ENCODE assay signal across 1 cellular context in the genomic region with DNA sequence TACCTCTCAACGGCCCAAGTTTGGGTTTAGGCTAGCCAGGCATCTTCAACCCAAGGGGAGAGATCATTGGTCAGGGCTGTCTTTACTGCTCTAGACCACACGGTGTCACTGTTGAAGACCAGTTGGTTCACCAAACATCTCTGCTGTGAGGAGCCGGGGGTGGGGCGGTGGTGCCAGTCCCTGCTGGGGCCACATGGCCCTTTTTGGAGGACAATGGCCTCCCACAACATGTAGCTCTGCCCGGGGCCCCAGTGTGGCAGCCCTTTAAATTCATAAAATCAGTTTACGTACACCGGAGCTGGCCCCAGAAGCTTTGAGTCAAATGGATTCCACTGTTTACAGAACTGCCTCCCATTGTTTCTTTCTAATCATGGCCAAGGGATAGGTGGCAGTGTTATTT.
TF ChIP-seq lines count a peak whose summit lies in the region.

No MANE protein-coding gene starts in this region.

TF ChIP-seq in HepG2, 621 proteins besides CTCF, POLR2A, EP300 and RAD21 (continued from another document and continues in another):
- TF ChIP-seq, protein P1, sequence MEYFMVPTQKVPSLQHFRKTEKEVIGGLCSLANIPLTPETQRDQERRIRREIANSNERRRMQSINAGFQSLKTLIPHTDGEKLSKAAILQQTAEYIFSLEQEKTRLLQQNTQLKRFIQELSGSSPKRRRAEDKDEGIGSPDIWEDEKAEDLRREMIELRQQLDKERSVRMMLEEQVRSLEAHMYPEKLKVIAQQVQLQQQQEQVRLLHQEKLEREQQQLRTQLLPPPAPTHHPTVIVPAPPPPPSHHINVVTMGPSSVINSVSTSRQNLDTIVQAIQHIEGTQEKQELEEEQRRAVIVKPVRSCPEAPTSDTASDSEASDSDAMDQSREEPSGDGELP (IDR thresholded peaks at IDR 0.05; ENCODE audit: borderline replicate concordance, low read depth): no peak
- TF ChIP-seq SCMH1 (CRISPR knock-in tag; IDR thresholded peaks at IDR 0.05; ENCODE audit: borderline replicate concordance) (no peak), RXRA (CRISPR knock-in tag; IDR thresholded peaks at IDR 0.05) (0 out of 2 replicates have a peak, but pooled peaks have one; percentile 32), ZNF788 (CRISPR knock-in tag; IDR thresholded peaks at IDR 0.05; ENCODE audit: borderline replicate concordance) (peak; percentile 58; the same call in 1 of the 2 replicates), ASH2L (IDR thresholded peaks at IDR 0.05; ENCODE audit: insufficient read length, low read depth, low read length) (no peak), ZFP82 (CRISPR knock-in tag; IDR thresholded peaks at IDR 0.05; ENCODE audit: borderline replicate concordance) (no peak), ZSCAN29 (CRISPR knock-in tag; conservative IDR thresholded peaks at IDR 0.05) (no peak), XRCC5 (optimal IDR thresholded peaks at IDR 0.05; ENCODE audit: low read length) (no peak), RBAK (CRISPR knock-in tag; IDR thresholded peaks at IDR 0.05) (no peak), ELF3 (CRISPR knock-in tag; IDR thresholded peaks at IDR 0.05) (peak; percentile 36; the same call in 1 of the 2 replicates), KLF13 (CRISPR knock-in tag; IDR thresholded peaks at IDR 0.05) (no peak), HNRNPL (IDR thresholded peaks at IDR 0.05; ENCODE audit: low read depth, low read length) (no peak), KLF11 (CRISPR knock-in tag; IDR thresholded peaks at IDR 0.05) (no peak), TEAD2 (CRISPR knock-in tag; IDR thresholded peaks at IDR 0.05) (no peak), RBM39 (IDR thresholded peaks at IDR 0.05; ENCODE audit: low read depth, low read length, poor library complexity, severe bottlenecking) (no peak), ZNF761 (CRISPR knock-in tag; conservative IDR thresholded peaks at IDR 0.05) (no peak), ZNF260 (CRISPR knock-in tag; IDR thresholded peaks at IDR 0.05; ENCODE audit: borderline replicate concordance, low read depth) (no peak), KAT2B (IDR thresholded peaks at IDR 0.05; ENCODE audit: borderline replicate concordance, low read depth, low read length) (no peak), ZFP90 (CRISPR knock-in tag; IDR thresholded peaks at IDR 0.05; ENCODE audit: borderline replicate concordance) (no peak), SMARCE1 (IDR thresholded peaks at IDR 0.05; ENCODE audit: borderline replicate concordance) (no peak), HDAC6 (IDR thresholded peaks at IDR 0.05; ENCODE audit: low read depth, low read length) (no peak), GATAD2A (CRISPR knock-in tag; IDR thresholded peaks at IDR 0.05) (peak; percentile 66), MXI1 (IDR thresholded peaks at IDR 0.05; ENCODE audit: borderline replicate concordance, low read depth, low read length) (no peak), SSRP1 (CRISPR knock-in tag; IDR thresholded peaks at IDR 0.05) (peak; percentile 74; the same call in 1 of the 2 replicates), SNRNP70 (IDR thresholded peaks at IDR 0.05; ENCODE audit: low read depth, low read length) (no peak), ZNF230 (CRISPR knock-in tag; IDR thresholded peaks at IDR 0.05) (0 out of 2 replicates have a peak, but pooled peaks have one; percentile 30), NFE2L2 (IDR thresholded peaks at IDR 0.05; ENCODE audit: low read length) (no peak), NR2F6 (IDR thresholded peaks at IDR 0.05) (no peak), NR2F6 (CRISPR knock-in tag; IDR thresholded peaks at IDR 0.05) (no peak), ZMYM3 (CRISPR knock-in tag; IDR thresholded peaks at IDR 0.05) (peak; percentile 13; the same call in 1 of the 2 replicates), PAX8 (CRISPR knock-in tag; IDR thresholded peaks at IDR 0.05; ENCODE audit: borderline replicate concordance) (no peak), ZNF350 (CRISPR knock-in tag; IDR thresholded peaks at IDR 0.05; ENCODE audit: borderline replicate concordance, low read depth) (peak; percentile 51; the same call in 1 of the 2 replicates)
- TF ChIP-seq, protein P2, sequence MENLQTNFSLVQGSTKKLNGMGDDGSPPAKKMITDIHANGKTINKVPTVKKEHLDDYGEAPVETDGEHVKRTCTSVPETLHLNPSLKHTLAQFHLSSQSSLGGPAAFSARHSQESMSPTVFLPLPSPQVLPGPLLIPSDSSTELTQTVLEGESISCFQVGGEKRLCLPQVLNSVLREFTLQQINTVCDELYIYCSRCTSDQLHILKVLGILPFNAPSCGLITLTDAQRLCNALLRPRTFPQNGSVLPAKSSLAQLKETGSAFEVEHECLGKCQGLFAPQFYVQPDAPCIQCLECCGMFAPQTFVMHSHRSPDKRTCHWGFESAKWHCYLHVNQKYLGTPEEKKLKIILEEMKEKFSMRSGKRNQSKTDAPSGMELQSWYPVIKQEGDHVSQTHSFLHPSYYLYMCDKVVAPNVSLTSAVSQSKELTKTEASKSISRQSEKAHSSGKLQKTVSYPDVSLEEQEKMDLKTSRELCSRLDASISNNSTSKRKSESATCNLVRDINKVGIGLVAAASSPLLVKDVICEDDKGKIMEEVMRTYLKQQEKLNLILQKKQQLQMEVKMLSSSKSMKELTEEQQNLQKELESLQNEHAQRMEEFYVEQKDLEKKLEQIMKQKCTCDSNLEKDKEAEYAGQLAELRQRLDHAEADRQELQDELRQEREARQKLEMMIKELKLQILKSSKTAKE (CRISPR knock-in tag; IDR thresholded peaks at IDR 0.05; ENCODE audit: borderline replicate concordance): no peak
- TF ChIP-seq, protein P3, sequence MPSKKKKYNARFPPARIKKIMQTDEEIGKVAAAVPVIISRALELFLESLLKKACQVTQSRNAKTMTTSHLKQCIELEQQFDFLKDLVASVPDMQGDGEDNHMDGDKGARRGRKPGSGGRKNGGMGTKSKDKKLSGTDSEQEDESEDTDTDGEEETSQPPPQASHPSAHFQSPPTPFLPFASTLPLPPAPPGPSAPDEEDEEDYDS (CRISPR knock-in tag; IDR thresholded peaks at IDR 0.05): peak; percentile 15; the same call in 1 of the 2 replicates
- TF ChIP-seq, protein P4, sequence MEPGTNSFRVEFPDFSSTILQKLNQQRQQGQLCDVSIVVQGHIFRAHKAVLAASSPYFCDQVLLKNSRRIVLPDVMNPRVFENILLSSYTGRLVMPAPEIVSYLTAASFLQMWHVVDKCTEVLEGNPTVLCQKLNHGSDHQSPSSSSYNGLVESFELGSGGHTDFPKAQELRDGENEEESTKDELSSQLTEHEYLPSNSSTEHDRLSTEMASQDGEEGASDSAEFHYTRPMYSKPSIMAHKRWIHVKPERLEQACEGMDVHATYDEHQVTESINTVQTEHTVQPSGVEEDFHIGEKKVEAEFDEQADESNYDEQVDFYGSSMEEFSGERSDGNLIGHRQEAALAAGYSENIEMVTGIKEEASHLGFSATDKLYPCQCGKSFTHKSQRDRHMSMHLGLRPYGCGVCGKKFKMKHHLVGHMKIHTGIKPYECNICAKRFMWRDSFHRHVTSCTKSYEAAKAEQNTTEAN (CRISPR knock-in tag; conservative IDR thresholded peaks at IDR 0.05): no peak
- TF ChIP-seq, protein P5, sequence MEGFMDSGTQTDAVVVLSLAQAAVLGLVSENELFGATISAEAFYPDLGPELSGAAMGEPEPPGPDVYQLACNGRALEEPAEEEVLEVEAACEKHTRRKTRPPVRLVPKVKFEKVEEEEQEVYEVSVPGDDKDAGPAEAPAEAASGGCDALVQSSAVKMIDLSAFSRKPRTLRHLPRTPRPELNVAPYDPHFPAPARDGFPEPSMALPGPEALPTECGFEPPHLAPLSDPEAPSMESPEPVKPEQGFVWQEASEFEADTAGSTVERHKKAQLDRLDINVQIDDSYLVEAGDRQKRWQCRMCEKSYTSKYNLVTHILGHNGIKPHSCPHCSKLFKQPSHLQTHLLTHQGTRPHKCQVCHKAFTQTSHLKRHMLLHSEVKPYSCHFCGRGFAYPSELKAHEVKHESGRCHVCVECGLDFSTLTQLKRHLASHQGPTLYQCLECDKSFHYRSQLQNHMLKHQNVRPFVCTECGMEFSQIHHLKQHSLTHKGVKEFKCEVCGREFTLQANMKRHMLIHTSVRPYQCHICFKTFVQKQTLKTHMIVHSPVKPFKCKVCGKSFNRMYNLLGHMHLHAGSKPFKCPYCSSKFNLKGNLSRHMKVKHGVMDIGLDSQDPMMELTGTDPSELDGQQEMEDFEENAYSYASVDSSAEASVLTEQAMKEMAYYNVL (CRISPR knock-in tag; IDR thresholded peaks at IDR 0.05; ENCODE audit: borderline replicate concordance): no peak
- TF ChIP-seq, protein P6, sequence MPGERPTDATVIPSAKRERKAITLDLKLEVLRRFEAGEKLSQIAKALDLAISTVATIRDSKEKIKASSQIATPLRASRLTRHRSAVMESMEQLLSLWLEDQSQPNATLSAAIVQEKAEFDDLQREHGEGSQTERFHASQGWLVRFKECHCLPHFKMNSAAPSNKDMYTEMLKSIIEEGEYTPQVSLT (CRISPR knock-in tag; IDR thresholded peaks at IDR 0.05; ENCODE audit: borderline replicate concordance, low read depth): no peak
- TF ChIP-seq, protein P7, sequence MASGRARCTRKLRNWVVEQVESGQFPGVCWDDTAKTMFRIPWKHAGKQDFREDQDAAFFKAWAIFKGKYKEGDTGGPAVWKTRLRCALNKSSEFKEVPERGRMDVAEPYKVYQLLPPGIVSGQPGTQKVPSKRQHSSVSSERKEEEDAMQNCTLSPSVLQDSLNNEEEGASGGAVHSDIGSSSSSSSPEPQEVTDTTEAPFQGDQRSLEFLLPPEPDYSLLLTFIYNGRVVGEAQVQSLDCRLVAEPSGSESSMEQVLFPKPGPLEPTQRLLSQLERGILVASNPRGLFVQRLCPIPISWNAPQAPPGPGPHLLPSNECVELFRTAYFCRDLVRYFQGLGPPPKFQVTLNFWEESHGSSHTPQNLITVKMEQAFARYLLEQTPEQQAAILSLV (CRISPR knock-in tag; IDR thresholded peaks at IDR 0.05; ENCODE audit: borderline replicate concordance): no peak
- TF ChIP-seq, protein P8, sequence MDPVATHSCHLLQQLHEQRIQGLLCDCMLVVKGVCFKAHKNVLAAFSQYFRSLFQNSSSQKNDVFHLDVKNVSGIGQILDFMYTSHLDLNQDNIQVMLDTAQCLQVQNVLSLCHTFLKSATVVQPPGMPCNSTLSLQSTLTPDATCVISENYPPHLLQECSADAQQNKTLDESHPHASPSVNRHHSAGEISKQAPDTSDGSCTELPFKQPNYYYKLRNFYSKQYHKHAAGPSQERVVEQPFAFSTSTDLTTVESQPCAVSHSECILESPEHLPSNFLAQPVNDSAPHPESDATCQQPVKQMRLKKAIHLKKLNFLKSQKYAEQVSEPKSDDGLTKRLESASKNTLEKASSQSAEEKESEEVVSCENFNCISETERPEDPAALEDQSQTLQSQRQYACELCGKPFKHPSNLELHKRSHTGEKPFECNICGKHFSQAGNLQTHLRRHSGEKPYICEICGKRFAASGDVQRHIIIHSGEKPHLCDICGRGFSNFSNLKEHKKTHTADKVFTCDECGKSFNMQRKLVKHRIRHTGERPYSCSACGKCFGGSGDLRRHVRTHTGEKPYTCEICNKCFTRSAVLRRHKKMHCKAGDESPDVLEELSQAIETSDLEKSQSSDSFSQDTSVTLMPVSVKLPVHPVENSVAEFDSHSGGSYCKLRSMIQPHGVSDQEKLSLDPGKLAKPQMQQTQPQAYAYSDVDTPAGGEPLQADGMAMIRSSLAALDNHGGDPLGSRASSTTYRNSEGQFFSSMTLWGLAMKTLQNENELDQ (CRISPR knock-in tag; IDR thresholded peaks at IDR 0.05; ENCODE audit: borderline replicate concordance): no peak
- TF ChIP-seq, protein P9, sequence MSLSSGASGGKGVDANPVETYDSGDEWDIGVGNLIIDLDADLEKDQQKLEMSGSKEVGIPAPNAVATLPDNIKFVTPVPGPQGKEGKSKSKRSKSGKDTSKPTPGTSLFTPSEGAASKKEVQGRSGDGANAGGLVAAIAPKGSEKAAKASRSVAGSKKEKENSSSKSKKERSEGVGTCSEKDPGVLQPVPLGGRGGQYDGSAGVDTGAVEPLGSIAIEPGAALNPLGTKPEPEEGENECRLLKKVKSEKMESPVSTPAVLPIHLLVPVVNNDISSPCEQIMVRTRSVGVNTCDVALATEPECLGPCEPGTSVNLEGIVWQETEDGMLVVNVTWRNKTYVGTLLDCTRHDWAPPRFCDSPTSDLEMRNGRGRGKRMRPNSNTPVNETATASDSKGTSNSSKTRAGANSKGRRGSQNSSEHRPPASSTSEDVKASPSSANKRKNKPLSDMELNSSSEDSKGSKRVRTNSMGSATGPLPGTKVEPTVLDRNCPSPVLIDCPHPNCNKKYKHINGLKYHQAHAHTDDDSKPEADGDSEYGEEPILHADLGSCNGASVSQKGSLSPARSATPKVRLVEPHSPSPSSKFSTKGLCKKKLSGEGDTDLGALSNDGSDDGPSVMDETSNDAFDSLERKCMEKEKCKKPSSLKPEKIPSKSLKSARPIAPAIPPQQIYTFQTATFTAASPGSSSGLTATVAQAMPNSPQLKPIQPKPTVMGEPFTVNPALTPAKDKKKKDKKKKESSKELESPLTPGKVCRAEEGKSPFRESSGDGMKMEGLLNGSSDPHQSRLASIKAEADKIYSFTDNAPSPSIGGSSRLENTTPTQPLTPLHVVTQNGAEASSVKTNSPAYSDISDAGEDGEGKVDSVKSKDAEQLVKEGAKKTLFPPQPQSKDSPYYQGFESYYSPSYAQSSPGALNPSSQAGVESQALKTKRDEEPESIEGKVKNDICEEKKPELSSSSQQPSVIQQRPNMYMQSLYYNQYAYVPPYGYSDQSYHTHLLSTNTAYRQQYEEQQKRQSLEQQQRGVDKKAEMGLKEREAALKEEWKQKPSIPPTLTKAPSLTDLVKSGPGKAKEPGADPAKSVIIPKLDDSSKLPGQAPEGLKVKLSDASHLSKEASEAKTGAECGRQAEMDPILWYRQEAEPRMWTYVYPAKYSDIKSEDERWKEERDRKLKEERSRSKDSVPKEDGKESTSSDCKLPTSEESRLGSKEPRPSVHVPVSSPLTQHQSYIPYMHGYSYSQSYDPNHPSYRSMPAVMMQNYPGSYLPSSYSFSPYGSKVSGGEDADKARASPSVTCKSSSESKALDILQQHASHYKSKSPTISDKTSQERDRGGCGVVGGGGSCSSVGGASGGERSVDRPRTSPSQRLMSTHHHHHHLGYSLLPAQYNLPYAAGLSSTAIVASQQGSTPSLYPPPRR (CRISPR knock-in tag; IDR thresholded peaks at IDR 0.05; ENCODE audit: borderline replicate concordance): no peak
